ENCODE assay signal across 1 cellular context in genomic region chr7:67918158-67918557, GRCh38.
TF ChIP-seq lines count a peak whose summit lies in the region.

No MANE protein-coding gene starts in this region.

TF ChIP-seq in H1, 55 proteins besides CTCF, POLR2A, EP300 and RAD21 (continued from another document):
- TF ChIP-seq CHD7 (IDR thresholded peaks at IDR 0.05; ENCODE audit: insufficient replicate concordance, low read length) = no peak
